18 cellular contexts compared by ENCODE assay signal in genomic region chr3:40753956-40754355, GRCh38.
"Had no signal": no experiment of that assay in that cellular context is flagged by ENCODE, and none has a peak within 500 bp of the region (broad histone marks: within the 10 kb centered on the region; RNA-seq: fewer than 3 reads in every experiment).

No MANE protein-coding gene starts in this region.

- H3K27ac ChIP-seq: cardiac muscle cell, foreskin keratinocyte, left lung, ovary, spleen, tibial artery had no signal

- ATAC-seq: activated CD8-positive, alpha-beta memory T cell treated with anti-CD3 and anti-CD28 coated beads, Interleukin-2, amount 10 ng/mL, durations not matched to agents 7 days and 5 days; activated T-helper 17 cell treated with anti-CD3 and anti-CD28 coated beads, Interleukin-2, amount 50 U/mL, for 72 hours; foreskin keratinocyte; left lung had no signal

- H3K4me3 ChIP-seq: cardiac muscle cell, dorsolateral prefrontal cortex, left lung, ovary, spleen, tibial artery had no signal

- H3K9me3 ChIP-seq: left lung, ovary, spleen, tibial artery had no signal

- H3K27ac Mint-ChIP-seq: activated CD8-positive, alpha-beta memory T cell treated with anti-CD3 and anti-CD28 coated beads, Interleukin-2, amount 10 ng/mL, durations not matched to agents 7 days and 5 days; activated naive CD8-positive, alpha-beta T cell treated with anti-CD3 and anti-CD28 coated beads for 36 hours; activated T-helper 17 cell treated with anti-CD3 and anti-CD28 coated beads, Interleukin-2, amount 50 U/mL, for 72 hours; nephron progenitor cell had no signal

- H3K36me3 ChIP-seq: cardiac muscle cell, left lung, ovary, spleen, tibial artery had no signal

- H3K4me1 Mint-ChIP-seq: activated CD8-positive, alpha-beta memory T cell treated with anti-CD3 and anti-CD28 coated beads, Interleukin-2, amount 10 ng/mL, durations not matched to agents 7 days and 5 days; activated naive CD8-positive, alpha-beta T cell treated with anti-CD3 and anti-CD28 coated beads for 36 hours; activated T-helper 17 cell treated with anti-CD3 and anti-CD28 coated beads, Interleukin-2, amount 50 U/mL, for 72 hours had no signal

- H3K4me1 ChIP-seq: foreskin keratinocyte, left lung, spleen, tibial artery had no signal

- H3K4me3 Mint-ChIP-seq: activated CD8-positive, alpha-beta memory T cell treated with anti-CD3 and anti-CD28 coated beads, Interleukin-2, amount 10 ng/mL, durations not matched to agents 7 days and 5 days; activated naive CD8-positive, alpha-beta T cell treated with anti-CD3 and anti-CD28 coated beads for 36 hours; activated T-helper 17 cell treated with anti-CD3 and anti-CD28 coated beads, Interleukin-2, amount 50 U/mL, for 72 hours; nephron progenitor cell had no signal

- H3K36me3 Mint-ChIP-seq: activated CD8-positive, alpha-beta memory T cell treated with anti-CD3 and anti-CD28 coated beads, Interleukin-2, amount 10 ng/mL, durations not matched to agents 7 days and 5 days; activated naive CD8-positive, alpha-beta T cell treated with anti-CD3 and anti-CD28 coated beads for 36 hours had no signal

- H3K9me3 Mint-ChIP-seq: activated naive CD8-positive, alpha-beta T cell treated with anti-CD3 and anti-CD28 coated beads for 36 hours; activated T-helper 17 cell treated with anti-CD3 and anti-CD28 coated beads, Interleukin-2, amount 50 U/mL, for 72 hours; nephron progenitor cell had no signal

- DNase-seq: activated CD4-positive, alpha-beta T cell treated with anti-CD3 and anti-CD28 coated beads, Interleukin-2, amount 50 U/mL, for 48 hours; activated CD8-positive, alpha-beta memory T cell treated with anti-CD3 and anti-CD28 coated beads, Interleukin-2, amount 10 ng/mL, durations not matched to agents 7 days and 5 days; activated naive CD4-positive, alpha-beta T cell; activated naive CD8-positive, alpha-beta T cell treated with anti-CD3 and anti-CD28 coated beads for 36 hours; amniotic stem cell; kidney; left lung; midbrain; nephron progenitor cell; ovary; retina; spleen; stimulated activated naive CD4-positive, alpha-beta T cell treated with Interleukin-2 at 50 U/mL for 16 hours; tibial artery had no signal

- H3K27me3 ChIP-seq: cardiac muscle cell, dorsolateral prefrontal cortex, left lung, ovary, tibial artery had no signal
